18 cellular contexts compared by ENCODE assay signal in genomic region chr3:62289922-62290321, GRCh38.
DNase-seq lines count a peak whose midpoint lies in the region; ATAC-seq and TF ChIP-seq lines count a peak whose summit lies in the region.
"Had no signal": no experiment of that assay in that cellular context is flagged by ENCODE, and none has a peak within 500 bp of the region (broad histone marks: within the 10 kb centered on the region; RNA-seq: fewer than 3 reads in every experiment).

No MANE protein-coding gene starts in this region.

- no peak for ATAC-seq in HG02840 (IDR thresholded peaks at IDR 0.05; ENCODE audit: low FRiP score, unreplicated experiment)
- ATAC-seq: A549; CD8-positive, alpha-beta T cell had no signal

- TF ChIP-seq CTCF in HEK293 (tag by site-specific recombination; IDR thresholded peaks at IDR 0.05) (no peak), Loucy (conservative IDR thresholded peaks at IDR 0.05; ENCODE audit: low read length) (no peak), prostate gland (IDR thresholded peaks at IDR 0.05) (no peak)

- no peaks in the 10 kb centered on the region for H3K9me2 ChIP-seq in Loucy (replicated peaks; ENCODE audit: low read depth, low read length)

- H3F3A ChIP-seq in Loucy (ENCODE audit: low read depth) = no peaks in the 10 kb centered on the region

- POLR2A ChIA-PET in HEK293 (lab: Yijun Ruan, JAX) = no interaction called here

- DNase-seq in DMS79 (lab: John Stamatoyannopoulos, UW) (peak; percentile 35), NOMO-1 treated with dmso at 0.1 percent for 144 hours (lab: John Stamatoyannopoulos, UW; ENCODE audit: unreplicated experiment) (peak; percentile 7), SJCRH30 (no peak), OCI-M2 (lab: John Stamatoyannopoulos, UW; ENCODE audit: unreplicated experiment) (no peak), prostate gland (ENCODE audit: low spot score) (no peak)
- DNase-seq: AML-193; Caco-2; Calu3; CD4-positive, alpha-beta T cell; CD8-positive, alpha-beta T cell; GF-D8 had no signal

- H4K20me1 ChIP-seq in Loucy (ENCODE audit: insufficient read depth, low read length, poor library complexity, severe bottlenecking) = no peaks in the 10 kb centered on the region
- H4K20me1 ChIP-seq: BLaER1 treated with 17β-estradiol and CSF1 and Interleukin-3, amounts not matched to agents 10 nM and 100 nM had no signal

- H3K4me3 ChIP-seq in HEK293 (ENCODE audit: low read depth, low read length) (no peak overlapping the region), Loucy (ENCODE audit: low read length, poor library complexity, severe bottlenecking) (no peak overlapping the region), SJCRH30 (no peak overlapping the region), prostate gland (no peak overlapping the region)
- H3K4me3 ChIP-seq: A549; BLaER1 treated with 17β-estradiol and CSF1 and Interleukin-3, amounts not matched to agents 10 nM and 100 nM had no signal

- H3K9me3 ChIP-seq in HEK293 (ENCODE audit: control insufficient read depth, insufficient read depth, low read depth, low read length) (no peaks in the 10 kb centered on the region), Loucy (ENCODE audit: insufficient read depth, low read depth, low read length) (no peaks in the 10 kb centered on the region), SJCRH30 (replicated peaks) (no peaks in the 10 kb centered on the region), prostate gland (no peaks in the 10 kb centered on the region)
- H3K9me3 ChIP-seq: A549; BLaER1 treated with 17β-estradiol and CSF1 and Interleukin-3, amounts not matched to agents 10 nM and 100 nM; Caco-2 had no signal

- no peaks in the 10 kb centered on the region for H3K79me2 ChIP-seq in Loucy (ENCODE audit: insufficient read depth, low read length)

- H3K4me2 ChIP-seq in Loucy (ENCODE audit: low read depth, low read length, poor library complexity, severe bottlenecking) = peak overlapping the region; percentile 10
- H3K4me2 ChIP-seq: A549; BLaER1 treated with 17β-estradiol and CSF1 and Interleukin-3, amounts not matched to agents 10 nM and 100 nM had no signal

- no peak for TF ChIP-seq POLR2A in prostate gland (IDR thresholded peaks at IDR 0.05)

- H3K4me1 ChIP-seq in HEK293 (ENCODE audit: control insufficient read depth, insufficient read depth, low read length) (no peaks in the 10 kb centered on the region), Loucy (ENCODE audit: insufficient read depth, low read length, poor library complexity, severe bottlenecking) (peaks cover 8% of the 10 kb centered on the region), SJCRH30 (no peaks in the 10 kb centered on the region), prostate gland (replicated peaks) (no peaks in the 10 kb centered on the region)
- H3K4me1 ChIP-seq: A549, Caco-2 had no signal

- H3K27me3 ChIP-seq in Loucy (ENCODE audit: insufficient read depth, low read length, poor library complexity, severe bottlenecking) (no peaks in the 10 kb centered on the region), SJCRH30 (no peaks in the 10 kb centered on the region), prostate gland (replicated peaks; ENCODE audit: insufficient read depth) (no peaks in the 10 kb centered on the region)
- H3K27me3 ChIP-seq: BLaER1 treated with 17β-estradiol and CSF1 and Interleukin-3, amounts not matched to agents 10 nM and 100 nM had no signal

- H3K36me3 ChIP-seq in HEK293 (ENCODE audit: control insufficient read depth in 2 of 2, insufficient read depth in 1 of 2, low read length in 2 of 2) (peaks cover 0 to 16% of the 10 kb centered on the region in 2 experiments; a peak in 1 of 3 replicates), Loucy (ENCODE audit: insufficient read depth, low read length) (no peaks in the 10 kb centered on the region), SJCRH30 (no peaks in the 10 kb centered on the region), prostate gland (no peaks in the 10 kb centered on the region)

- WGBS in prostate gland = 41% methylated on average over 2 of the region's 2 CpGs

- no peak overlapping the region for H3K9ac ChIP-seq in Loucy (ENCODE audit: low read depth, low read length, poor library complexity, severe bottlenecking)
- H3K9ac ChIP-seq: BLaER1 treated with 17β-estradiol and CSF1 and Interleukin-3, amounts not matched to agents 10 nM and 100 nM had no signal

- H2AFZ ChIP-seq in Loucy (ENCODE audit: low read length) = no peak overlapping the region

- intact Hi-C loops in prostate gland (cut with DNase I) = no loop called here

- CTCF ChIA-PET in HEK293 (lab: Yijun Ruan, JAX) = no interaction called here

- H3K27ac ChIP-seq in HEK293 (ENCODE audit: extremely low read depth, low read depth, low read length) = no peak overlapping the region
- no peak overlapping the region for H3K27ac ChIP-seq in SJCRH30
- H3K27ac ChIP-seq in prostate gland = no peak overlapping the region
- H3K27ac ChIP-seq: 22Rv1; A549; BLaER1 treated with 17β-estradiol and CSF1 and Interleukin-3, amounts not matched to agents 10 nM and 100 nM; C4-2B had no signal

TF ChIP-seq in HEK293, 187 proteins besides CTCF, POLR2A, EP300 and RAD21 (continues in another document):
- TF ChIP-seq ZNF426 (tag by site-specific recombination; IDR thresholded peaks at IDR 0.05) (no peak), ZNF266 (tag by site-specific recombination; IDR thresholded peaks at IDR 0.05; ENCODE audit: low read depth) (no peak), ZNF580 (tag by site-specific recombination; IDR thresholded peaks at IDR 0.05) (peak; percentile 68), ZSCAN18 (tag by site-specific recombination; IDR thresholded peaks at IDR 0.05) (no peak), ZNF292 (tag by site-specific recombination; IDR thresholded peaks at IDR 0.05; ENCODE audit: borderline replicate concordance, low read depth) (no peak), ZNF610 (tag by site-specific recombination; IDR thresholded peaks at IDR 0.05; ENCODE audit: borderline replicate concordance) (no peak), ZNF747 (tag by site-specific recombination; IDR thresholded peaks at IDR 0.05) (no peak), KLF1 (tag by site-specific recombination; IDR thresholded peaks at IDR 0.05) (no peak), YY2 (tag by site-specific recombination; IDR thresholded peaks at IDR 0.05) (no peak), ZNF121 (tag by site-specific recombination; IDR thresholded peaks at IDR 0.05) (no peak), ZNF629 (tag by site-specific recombination; IDR thresholded peaks at IDR 0.05) (no peak), ZNF112 (tag by site-specific recombination; IDR thresholded peaks at IDR 0.05) (no peak), ZNF777 (tag by site-specific recombination; IDR thresholded peaks at IDR 0.05; ENCODE audit: borderline replicate concordance) (no peak), ZNF654 (tag by site-specific recombination; IDR thresholded peaks at IDR 0.05; ENCODE audit: low read depth) (no peak), ZNF138 (tag by site-specific recombination; IDR thresholded peaks at IDR 0.05; ENCODE audit: borderline replicate concordance) (no peak), ZNF132 (tag by site-specific recombination; IDR thresholded peaks at IDR 0.05; ENCODE audit: borderline replicate concordance) (no peak), ZNF501 (tag by site-specific recombination; IDR thresholded peaks at IDR 0.05) (no peak), ZIC2 (tag by site-specific recombination; IDR thresholded peaks at IDR 0.05) (no peak), ZNF623 (tag by site-specific recombination; IDR thresholded peaks at IDR 0.05) (no peak), WT1 (tag by site-specific recombination; IDR thresholded peaks at IDR 0.05) (no peak), ZNF280D (tag by site-specific recombination; IDR thresholded peaks at IDR 0.05) (no peak)

Comparison
In these comparisons a context has a peak if more than half of its experiments do, and no peak if none do; other contexts are left out.
1. DNase-seq: peak in DMS79 (single experiment) and NOMO-1 treated with dmso at 0.1 percent for 144 hours (single experiment); none in SJCRH30 (0 of 2), OCI-M2 (single experiment) and prostate gland (single experiment).